ENCODE assay signal across 8 cellular contexts in the genomic region with DNA sequence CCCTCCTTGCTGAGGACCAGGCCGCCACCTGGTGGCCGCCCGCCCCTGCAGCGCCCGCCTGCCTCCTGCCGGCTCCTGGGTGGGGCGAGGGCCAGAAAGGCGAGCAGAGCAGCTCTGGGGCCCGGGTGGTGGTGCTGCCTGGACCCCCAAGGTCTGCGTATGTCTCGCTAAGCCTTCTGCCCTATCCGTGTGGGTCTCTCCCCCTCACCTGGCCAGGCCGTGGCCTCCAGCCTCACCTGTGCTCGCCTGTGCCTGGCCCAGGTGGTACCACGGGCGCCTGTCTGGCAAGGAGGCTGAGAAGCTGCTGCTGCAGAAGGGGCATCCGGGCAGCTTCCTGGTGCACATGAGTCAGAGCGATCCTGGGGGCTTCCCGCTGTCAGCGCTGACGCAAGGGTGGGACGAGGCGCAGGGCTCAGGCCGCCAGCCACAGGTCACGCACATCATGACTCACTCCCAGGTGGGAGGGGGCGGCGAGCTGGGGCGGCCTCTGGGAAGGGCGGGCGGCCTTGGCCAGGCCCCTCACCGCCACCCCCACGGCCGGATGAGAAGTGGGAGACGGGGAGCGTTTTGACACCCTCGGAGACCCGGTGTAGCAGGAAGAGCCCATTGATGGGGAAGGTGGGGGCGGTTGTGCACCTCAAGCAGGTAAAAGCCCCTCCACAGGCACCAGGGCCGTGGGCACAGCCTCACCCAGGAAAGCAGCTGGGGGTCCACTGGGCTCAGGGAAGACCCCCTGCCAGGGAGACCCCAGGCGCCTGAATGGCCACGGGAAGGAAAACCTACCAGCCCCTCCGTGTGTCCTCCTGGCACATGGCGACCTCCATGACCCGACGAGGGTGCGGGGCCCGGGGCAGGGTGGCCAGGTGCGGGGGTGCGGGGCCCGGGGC. TPM values are rescaled to one million over a fixed set of nuclear protein-coding genes. Genes with fewer than 3 reads are reported as not detected.
DNase-seq lines count a peak whose midpoint lies in the region; ATAC-seq, FAIRE-seq and TF ChIP-seq lines count a peak whose summit lies in the region.

No MANE protein-coding gene starts in this region.

- H3K4me1 ChIP-seq in right cardiac atrium (ENCODE audit: control insufficient read depth, insufficient read depth, low read length), result no peaks in the 10 kb centered on the region

- ATAC-seq in activated naive CD8-positive, alpha-beta T cell treated with anti-CD3 and anti-CD28 coated beads, Interleukin-2, amount 10 ng/mL, durations not matched to agents 7 days and 5 days (ENCODE audit: low read depth), result peak; percentile 64
- ATAC-seq in right cardiac atrium, result peak; percentile 63 to 67

- 16% methylated on average over 50 of the region's 50 CpGs for WGBS in right cardiac atrium

- H3K4me3 Mint-ChIP-seq in activated naive CD8-positive, alpha-beta T cell treated with anti-CD3 and anti-CD28 coated beads, Interleukin-2, amount 10 ng/mL, durations not matched to agents 7 days and 5 days, result peak overlapping the region; percentile 87

- FAIRE-seq in D721Med (lab: Jason Lieb, UNC), result no peak

- TF ChIP-seq CTCF in D721Med (IDR thresholded peaks at IDR 0.05; ENCODE audit: insufficient read depth, missing control alignments) (peak; percentile 64), GM20000 (IDR thresholded peaks at IDR 0.05; ENCODE audit: extremely low read depth, missing control alignments) (peak; percentile 99)

- no peak overlapping the region for H3K4me3 ChIP-seq in right cardiac atrium (ENCODE audit: low read length)

- no peaks in the 10 kb centered on the region for H3K9me3 Mint-ChIP-seq in activated naive CD8-positive, alpha-beta T cell treated with anti-CD3 and anti-CD28 coated beads, Interleukin-2, amount 10 ng/mL, durations not matched to agents 7 days and 5 days

- peaks cover 11% of the 10 kb centered on the region for H3K36me3 Mint-ChIP-seq in activated naive CD8-positive, alpha-beta T cell treated with anti-CD3 and anti-CD28 coated beads, Interleukin-2, amount 10 ng/mL, durations not matched to agents 7 days and 5 days

- H3K27me3 ChIP-seq in right cardiac atrium (ENCODE audit: control insufficient read depth, insufficient read depth), result no peaks in the 10 kb centered on the region

- peaks cover 12% of the 10 kb centered on the region for H3K4me1 Mint-ChIP-seq in activated naive CD8-positive, alpha-beta T cell treated with anti-CD3 and anti-CD28 coated beads, Interleukin-2, amount 10 ng/mL, durations not matched to agents 7 days and 5 days

- no peak overlapping the region for H3K27ac ChIP-seq in right cardiac atrium (ENCODE audit: low read length)

- intact Hi-C loops in right cardiac atrium (cut with DNase I), result loop anchor here (5.0 kb wide), 2 partner anchors 77 to 82 kb away; partner anchors contain the start of gene PERM1 (in 1 of the 4)

- H3K27ac Mint-ChIP-seq in activated naive CD8-positive, alpha-beta T cell treated with anti-CD3 and anti-CD28 coated beads, Interleukin-2, amount 10 ng/mL, durations not matched to agents 7 days and 5 days, result peak overlapping the region; percentile 78

- no peaks in the 10 kb centered on the region for H3K27me3 Mint-ChIP-seq in activated naive CD8-positive, alpha-beta T cell treated with anti-CD3 and anti-CD28 coated beads, Interleukin-2, amount 10 ng/mL, durations not matched to agents 7 days and 5 days

- POLR2A ChIA-PET in activated naive CD8-positive, alpha-beta T cell treated with anti-CD3 and anti-CD28 coated beads, Interleukin-2, amount 10 ng/mL, durations not matched to agents 7 days and 5 days (lab: Charles Lee), result interaction anchor here (0.5 to 5.0 kb wide), 9 partner anchors 10 to 1127 kb away, joined by 3 to 46 read pairs (median 4); partner anchors contain the start of genes AURKAIP1, ISG15 and RNF223

- H3K9me3 ChIP-seq in right cardiac atrium (ENCODE audit: control insufficient read depth, low read length), result no peaks in the 10 kb centered on the region

- DNase-seq in D721Med (ENCODE audit: insufficient read length, low spot score) (peak; percentile 54), GM20000 (ENCODE audit: low spot score) (peak; percentile 95), HT1080 (ENCODE audit: low read depth) (peak; percentile 96), SW480 (ENCODE audit: low spot score) (peak; percentile 91), right cardiac atrium (peak; percentile 55 to 86 (median 86)), NCI-H187 treated with DMSO at 0.1 percent for 48 hours (lab: John Stamatoyannopoulos, UW) (no peak)
- DNase-seq in activated naive CD8-positive, alpha-beta T cell treated with anti-CD3 and anti-CD28 coated beads, Interleukin-2, amount 10 ng/mL, durations not matched to agents 7 days and 5 days, result peak; percentile 89
- peak; percentile 65 to 84 for DNase-seq in stimulated activated CD4-positive, alpha-beta T cell treated with anti-CD3 and anti-CD28 coated beads, Interleukin-15, amount 100 ng/mL, for 1 hour (ENCODE audit: low read depth in 1 of 2, low spot score in 1 of 2)

RNA-seq across cellular contexts. Expression of gene RNF223, which starts 9.9 kb away (rescaled TPM):
- total RNA-seq in HT1080 (2014; rRNA removed; shearing (Covaris generic)), result not detected in 2 replicates
- not detected in 2 replicates for polyA plus RNA-seq in HT1080 (2015; cell fraction: cytosol; rRNA removed)
- polyA plus RNA-seq in HT1080 (2015; cell fraction: nucleus; rRNA removed), result not detected in 2 replicates
- total RNA-seq in activated naive CD8-positive, alpha-beta T cell treated with anti-CD3 and anti-CD28 coated beads, Interleukin-2, amount 10 ng/mL, durations not matched to agents 7 days and 5 days, result not detected
- total RNA-seq in right cardiac atrium, result not detected
- not detected for polyA plus RNA-seq in right cardiac atrium

RNA-seq across cellular contexts. Expression of gene AGRN, which starts 44.3 kb away (rescaled TPM):
- total RNA-seq in HT1080 (2014; rRNA removed; shearing (Covaris generic)), result 89.9 and 101 TPM in 2 replicates
- 90.7 and 92.3 TPM in 2 replicates for polyA plus RNA-seq in HT1080 (2015; cell fraction: cytosol; rRNA removed)
- polyA plus RNA-seq in HT1080 (2015; cell fraction: nucleus; rRNA removed), result 840 and 979 TPM in 2 replicates
- total RNA-seq in activated naive CD8-positive, alpha-beta T cell treated with anti-CD3 and anti-CD28 coated beads, Interleukin-2, amount 10 ng/mL, durations not matched to agents 7 days and 5 days, result 10 to 100 TPM; 18.8 to 19.3 TPM
- total RNA-seq in right cardiac atrium, result 10 to 100 TPM; 17.1 to 26.4 (median 21.4) TPM
- 12.0 TPM for polyA plus RNA-seq in right cardiac atrium

RNA-seq across cellular contexts. Expression of gene ISG15, which starts 50.9 kb away (rescaled TPM):
- 48.6 and 53.3 TPM in 2 replicates for total RNA-seq in HT1080 (2014; rRNA removed; shearing (Covaris generic))
- polyA plus RNA-seq in HT1080 (2015; cell fraction: cytosol; rRNA removed), result 22.3 and 23.9 TPM in 2 replicates
- polyA plus RNA-seq in HT1080 (2015; cell fraction: nucleus; rRNA removed), result 7.6 and 8.0 TPM in 2 replicates
- 100 to 1,000 TPM; 425 to 457 TPM for total RNA-seq in activated naive CD8-positive, alpha-beta T cell treated with anti-CD3 and anti-CD28 coated beads, Interleukin-2, amount 10 ng/mL, durations not matched to agents 7 days and 5 days
- 10 to 100 TPM; 16.1 to 36.4 (median 21.6) TPM for total RNA-seq in right cardiac atrium
- 65.5 TPM for polyA plus RNA-seq in right cardiac atrium

RNA-seq across cellular contexts. Expression of gene C1orf159, which starts 51.7 kb away (rescaled TPM):
- total RNA-seq in HT1080 (2014; rRNA removed; shearing (Covaris generic)), result 17.8 and 19.8 TPM in 2 replicates
- 12.3 and 16.1 TPM in 2 replicates for polyA plus RNA-seq in HT1080 (2015; cell fraction: cytosol; rRNA removed)
- polyA plus RNA-seq in HT1080 (2015; cell fraction: nucleus; rRNA removed), result 31.9 and 36.5 TPM in 2 replicates
- 10 to 100 TPM; 22.7 to 23.0 TPM for total RNA-seq in activated naive CD8-positive, alpha-beta T cell treated with anti-CD3 and anti-CD28 coated beads, Interleukin-2, amount 10 ng/mL, durations not matched to agents 7 days and 5 days
- 1 to 10 TPM; 4.9 to 5.6 (median 5.4) TPM for total RNA-seq in right cardiac atrium
- 6.8 TPM for polyA plus RNA-seq in right cardiac atrium
